Comparison of ENCODE assay signal across 16 cellular contexts in the genomic region with DNA sequence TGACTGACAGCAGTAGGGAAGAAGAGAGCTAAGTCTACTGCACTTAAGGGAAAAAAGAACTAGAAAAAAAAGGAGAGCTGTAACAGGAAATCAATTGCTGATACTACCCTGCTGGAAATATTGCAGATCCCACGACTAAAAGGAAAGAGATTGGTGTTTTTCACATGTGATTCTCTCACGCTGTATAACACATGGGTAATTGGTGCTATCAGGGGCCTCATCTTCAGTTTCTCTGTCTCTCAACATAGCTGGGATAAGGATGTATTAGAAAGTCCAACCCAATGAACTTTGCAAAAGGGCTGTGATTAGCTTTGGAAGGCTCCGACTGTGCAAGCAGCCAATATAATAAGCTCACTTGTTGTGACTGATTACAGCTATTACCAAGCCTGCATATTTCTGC.
DNase-seq lines count a peak whose midpoint lies in the region; ATAC-seq and TF ChIP-seq lines count a peak whose summit lies in the region.
"Had no signal": no experiment of that assay in that cellular context is flagged by ENCODE, and none has a peak within 500 bp of the region (broad histone marks: within the 10 kb centered on the region; RNA-seq: fewer than 3 reads in every experiment).

No MANE protein-coding gene starts in this region.

- H3K9me3 ChIP-seq in HEK293 (ENCODE audit: control insufficient read depth, insufficient read depth, low read depth, low read length): no peaks in the 10 kb centered on the region

- no peaks in the 10 kb centered on the region for H3K79me2 ChIP-seq in GM23338 (replicated peaks; ENCODE audit: insufficient read depth)

- no peak overlapping the region for H3K27ac Mint-ChIP-seq in GM23338
- H3K27ac Mint-ChIP-seq: CD4-positive, alpha-beta memory T cell; HFFc6 had no signal

- no peak overlapping the region for H3K4me3 ChIP-seq in GM23338
- H3K4me3 ChIP-seq in HEK293 (ENCODE audit: low read depth, low read length): no peak overlapping the region

- H3K4me2 ChIP-seq in GM23338: no peak overlapping the region

- peaks cover 18% of the 10 kb centered on the region for H3K4me1 ChIP-seq in GM23338 (ENCODE audit: insufficient read depth)
- H3K4me1 ChIP-seq in HEK293 (ENCODE audit: control insufficient read depth, insufficient read depth, low read length): no peaks in the 10 kb centered on the region

- 0 out of 2 replicates have a peak, but pooled peaks cover 4% of the 10 kb centered on the region for H3F3A ChIP-seq in GM23338 (replicated peaks; ENCODE audit: low read depth)

- no peaks in the 10 kb centered on the region for H3K36me3 Mint-ChIP-seq in GM23338 (ENCODE audit: low read depth)
- H3K36me3 Mint-ChIP-seq: CD4-positive, alpha-beta memory T cell had no signal

- H4K20me1 ChIP-seq in GM23338 (replicated peaks; ENCODE audit: insufficient read depth): no peaks in the 10 kb centered on the region

- no peak for ATAC-seq in GM23338

- no peak overlapping the region for H3K27ac ChIP-seq in GM23338 (ENCODE audit: low read depth)
- H3K27ac ChIP-seq in HEK293 (ENCODE audit: extremely low read depth, low read depth, low read length): no peak overlapping the region

- peaks cover 2% of the 10 kb centered on the region; the same call in 1 of the 3 replicates for H3K9me3 Mint-ChIP-seq in GM23338
- H3K9me3 Mint-ChIP-seq: HFFc6 had no signal

- H2AFZ ChIP-seq in GM23338: peak overlapping the region; percentile 67

- POLR2A ChIA-PET in HEK293 (lab: Yijun Ruan, JAX): no interaction called here
- POLR2A ChIA-PET in HEK293T (lab: Yijun Ruan, JAX): no interaction called here

- no peaks in the 10 kb centered on the region for H3K36me3 ChIP-seq in GM23338 (ENCODE audit: insufficient read depth)
- no peaks in the 10 kb centered on the region for H3K36me3 ChIP-seq in HEK293 (ENCODE audit: control insufficient read depth in 2 of 2, insufficient read depth in 1 of 2, low read length in 2 of 2)

- no peaks in the 10 kb centered on the region; the same call in 1 of the 2 replicates for H3K9me2 ChIP-seq in GM23338 (ENCODE audit: insufficient read depth)

- H3K4me1 Mint-ChIP-seq in GM23338: peaks cover 11% of the 10 kb centered on the region
- H3K4me1 Mint-ChIP-seq: CD4-positive, alpha-beta memory T cell had no signal

- H3K27me3 ChIP-seq in GM23338 (ENCODE audit: insufficient read depth): no peaks in the 10 kb centered on the region

- CTCF ChIA-PET in HEK293 (lab: Yijun Ruan, JAX) (interaction anchor here (2.3 kb wide), 1 partner anchor 15 kb away, joined by 7 read pairs; no protein-coding TSS in a partner anchor), HEK293T (lab: Yijun Ruan, JAX) (no interaction called here)

- TF ChIP-seq CTCF in GM23338 (conservative IDR thresholded peaks at IDR 0.05; ENCODE audit: low read depth in 2 of 2): no peak
- TF ChIP-seq CTCF in HEK293 (tag by site-specific recombination; IDR thresholded peaks at IDR 0.05): no peak

- DNase-seq in GM23338 (ENCODE audit: low spot score) (no peak), SK-N-DZ (ENCODE audit: low spot score) (peak; percentile 27), kidney tubule cell (ENCODE audit: low spot score) (no peak), HEK293T (ENCODE audit: extremely low spot score) (no peak)
- DNase-seq in activated CD4-positive, alpha-beta T cell treated with anti-CD3 and anti-CD28 coated beads, Interleukin-2, amount 50 U/mL, for 48 hours: no peak
- DNase-seq: C1 segment of cervical spinal cord; Calu3; CD4-positive, alpha-beta memory T cell; COR-L47; DMS53; DMS79 treated with DMSO at 0.1 percent for 48 hours; GF-D8; H7; HCEC 1CT; HFFc6 had no signal

- no peaks in the 10 kb centered on the region for H3K27me3 Mint-ChIP-seq in GM23338 (ENCODE audit: insufficient read depth, low read depth, poor library complexity)

- no peak overlapping the region for H3K4me3 Mint-ChIP-seq in GM23338
- H3K4me3 Mint-ChIP-seq: CD4-positive, alpha-beta memory T cell; HFFc6 had no signal

TF ChIP-seq in GM23338, 12 proteins besides CTCF, POLR2A, EP300 and RAD21 (continues in another document):
- TF ChIP-seq NANOG (IDR thresholded peaks at IDR 0.05; ENCODE audit: borderline replicate concordance) (no peak), STAT1 (IDR thresholded peaks at IDR 0.05; ENCODE audit: unreplicated experiment) (no peak)
- TF ChIP-seq, protein P1, sequence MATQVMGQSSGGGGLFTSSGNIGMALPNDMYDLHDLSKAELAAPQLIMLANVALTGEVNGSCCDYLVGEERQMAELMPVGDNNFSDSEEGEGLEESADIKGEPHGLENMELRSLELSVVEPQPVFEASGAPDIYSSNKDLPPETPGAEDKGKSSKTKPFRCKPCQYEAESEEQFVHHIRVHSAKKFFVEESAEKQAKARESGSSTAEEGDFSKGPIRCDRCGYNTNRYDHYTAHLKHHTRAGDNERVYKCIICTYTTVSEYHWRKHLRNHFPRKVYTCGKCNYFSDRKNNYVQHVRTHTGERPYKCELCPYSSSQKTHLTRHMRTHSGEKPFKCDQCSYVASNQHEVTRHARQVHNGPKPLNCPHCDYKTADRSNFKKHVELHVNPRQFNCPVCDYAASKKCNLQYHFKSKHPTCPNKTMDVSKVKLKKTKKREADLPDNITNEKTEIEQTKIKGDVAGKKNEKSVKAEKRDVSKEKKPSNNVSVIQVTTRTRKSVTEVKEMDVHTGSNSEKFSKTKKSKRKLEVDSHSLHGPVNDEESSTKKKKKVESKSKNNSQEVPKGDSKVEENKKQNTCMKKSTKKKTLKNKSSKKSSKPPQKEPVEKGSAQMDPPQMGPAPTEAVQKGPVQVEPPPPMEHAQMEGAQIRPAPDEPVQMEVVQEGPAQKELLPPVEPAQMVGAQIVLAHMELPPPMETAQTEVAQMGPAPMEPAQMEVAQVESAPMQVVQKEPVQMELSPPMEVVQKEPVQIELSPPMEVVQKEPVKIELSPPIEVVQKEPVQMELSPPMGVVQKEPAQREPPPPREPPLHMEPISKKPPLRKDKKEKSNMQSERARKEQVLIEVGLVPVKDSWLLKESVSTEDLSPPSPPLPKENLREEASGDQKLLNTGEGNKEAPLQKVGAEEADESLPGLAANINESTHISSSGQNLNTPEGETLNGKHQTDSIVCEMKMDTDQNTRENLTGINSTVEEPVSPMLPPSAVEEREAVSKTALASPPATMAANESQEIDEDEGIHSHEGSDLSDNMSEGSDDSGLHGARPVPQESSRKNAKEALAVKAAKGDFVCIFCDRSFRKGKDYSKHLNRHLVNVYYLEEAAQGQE (IDR thresholded peaks at IDR 0.05; ENCODE audit: unreplicated experiment): no peak

TF ChIP-seq in HEK293, 187 proteins besides CTCF, POLR2A, EP300 and RAD21:
- TF ChIP-seq SP7 (tag by site-specific recombination; IDR thresholded peaks at IDR 0.05) (no peak), TRIM28 (IDR thresholded peaks at IDR 0.05; ENCODE audit: borderline replicate concordance, low read length) (no peak), ZNF791 (tag by site-specific recombination; IDR thresholded peaks at IDR 0.05) (no peak), ZNF785 (tag by site-specific recombination; IDR thresholded peaks at IDR 0.05) (no peak), ZNF776 (tag by site-specific recombination; IDR thresholded peaks at IDR 0.05; ENCODE audit: borderline replicate concordance) (no peak), ZNF266 (tag by site-specific recombination; IDR thresholded peaks at IDR 0.05; ENCODE audit: low read depth) (no peak), ZNF133 (tag by site-specific recombination; IDR thresholded peaks at IDR 0.05) (0 out of 2 replicates have a peak, but pooled peaks have one; percentile 27), ZNF670 (tag by site-specific recombination; IDR thresholded peaks at IDR 0.05; ENCODE audit: low read depth) (no peak)

TF ChIP-seq in HEK293T, 16 proteins besides CTCF, POLR2A, EP300 and RAD21:
- TF ChIP-seq TARDBP (IDR thresholded peaks at IDR 0.05): no peak
- TF ChIP-seq ARNT (IDR thresholded peaks at IDR 0.05): no peak
- no peak for TF ChIP-seq L3MBTL2 (conservative IDR thresholded peaks at IDR 0.05)
- no peak for TF ChIP-seq ZNF384 (IDR thresholded peaks at IDR 0.05)
- TF ChIP-seq LEF1 (IDR thresholded peaks at IDR 0.05; ENCODE audit: borderline replicate concordance): no peak
- no peak for TF ChIP-seq FOXM1 (IDR thresholded peaks at IDR 0.05; ENCODE audit: borderline replicate concordance)
- TF ChIP-seq BHLHE40 (IDR thresholded peaks at IDR 0.05; ENCODE audit: borderline replicate concordance): no peak
- TF ChIP-seq SUZ12 (IDR thresholded peaks at IDR 0.05): no peak
- TF ChIP-seq HDGF (IDR thresholded peaks at IDR 0.05; ENCODE audit: borderline replicate concordance): no peak
- TF ChIP-seq FOXK2 (IDR thresholded peaks at IDR 0.05): no peak
- no peak for TF ChIP-seq PKNOX1 (IDR thresholded peaks at IDR 0.05)
- no peak for TF ChIP-seq FOXA1 (IDR thresholded peaks at IDR 0.05)
- TF ChIP-seq CTBP1 (IDR thresholded peaks at IDR 0.05; ENCODE audit: borderline replicate concordance): no peak
- no peak for TF ChIP-seq ELF4 (IDR thresholded peaks at IDR 0.05)
- no peak for TF ChIP-seq SP1 (IDR thresholded peaks at IDR 0.05)
- no peak for TF ChIP-seq NFRKB (IDR thresholded peaks at IDR 0.05)
